9 cellular contexts compared by ENCODE assay signal in the genomic region with DNA sequence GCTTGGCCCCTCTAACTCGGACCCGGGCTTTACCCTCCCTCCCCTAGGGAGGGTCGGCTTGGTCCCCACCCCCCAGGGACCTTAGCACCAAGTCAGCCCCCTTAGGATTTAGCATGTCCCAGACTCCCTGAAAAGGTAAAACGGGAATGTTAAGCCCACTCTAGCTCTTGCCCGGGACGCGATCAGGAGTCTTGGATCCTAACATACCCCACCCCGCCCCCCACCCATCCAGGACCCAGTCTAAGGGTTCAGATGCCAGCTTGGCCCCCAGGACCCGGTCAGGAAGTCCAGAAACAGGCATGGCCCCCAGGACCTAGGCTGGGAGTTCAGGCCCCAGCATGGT. TPM values are rescaled to one million over a fixed set of nuclear protein-coding genes. Genes with fewer than 3 reads are reported as not detected.
DNase-seq lines count a peak whose midpoint lies in the region; ATAC-seq and TF ChIP-seq lines count a peak whose summit lies in the region.
"Had no signal": no experiment of that assay in that cellular context is flagged by ENCODE, and none has a peak within 500 bp of the region (broad histone marks: within the 10 kb centered on the region; RNA-seq: fewer than 3 reads in every experiment).

No MANE protein-coding gene starts in this region.

- H3K36me3 ChIP-seq in BLaER1 treated with 17β-estradiol and CSF1 and Interleukin-3, amounts not matched to agents 10 nM and 100 nM, result peaks cover 0 to 8% (median 0%) of the 10 kb centered on the region in 11 experiments; a peak in 1 of 22 replicates
- H3K36me3 ChIP-seq in OCI-LY7 (ENCODE audit: insufficient read depth, low read length), result no peaks in the 10 kb centered on the region
- no peaks in the 10 kb centered on the region for H3K36me3 ChIP-seq in parathyroid adenoma (ENCODE audit: control insufficient read depth, insufficient read depth, low read length)

- intact Hi-C loops in OCI-LY7 (cut with micrococcal nuclease; ENCODE audit: unreplicated experiment), result no loop called here

- ATAC-seq in HG02763 (IDR thresholded peaks at IDR 0.05; ENCODE audit: unreplicated experiment), result no peak
- ATAC-seq in activated naive CD4-positive, alpha-beta T cell treated with anti-CD3 and anti-CD28 coated beads, Interleukin-2, amount 50 U/mL, for 72 hours, result no peak

- H4K20me1 ChIP-seq in BLaER1 treated with 17β-estradiol and CSF1 and Interleukin-3, amounts not matched to agents 10 nM and 100 nM, result peaks cover 0 to 8% (median 0%) of the 10 kb centered on the region in 11 experiments; a peak in 4 of 22 replicates
- H4K20me1 ChIP-seq in OCI-LY7 (ENCODE audit: insufficient read depth, low read length), result no peaks in the 10 kb centered on the region

- peak overlapping the region; percentile 57 to 77 (median 66) for H3K4me3 ChIP-seq in BLaER1 treated with 17β-estradiol and CSF1 and Interleukin-3, amounts not matched to agents 10 nM and 100 nM
- H3K4me3 ChIP-seq in OCI-LY7 (ENCODE audit: low read depth, low read length, poor library complexity, severe bottlenecking) (peak overlapping the region; percentile 47), fibroblast of pulmonary artery (replicated peaks; ENCODE audit: low read depth, low read length) (peak overlapping the region; percentile 65), parathyroid adenoma (ENCODE audit: low read depth, low read length) (peak overlapping the region; percentile 80)

- no peaks in the 10 kb centered on the region for H3K9me3 ChIP-seq in BLaER1 treated with 17β-estradiol and CSF1 and Interleukin-3, amounts not matched to agents 10 nM and 100 nM (replicated peaks in 1 of 11)
- H3K9me3 ChIP-seq in OCI-LY7 (ENCODE audit: low read length) (no peaks in the 10 kb centered on the region), parathyroid adenoma (ENCODE audit: control insufficient read depth, low read length) (no peaks in the 10 kb centered on the region)

- CTCF ChIA-PET in OCI-LY7 (lab: Charles Lee; ENCODE audit: unreplicated experiment), result no interaction called here

- POLR2A ChIA-PET in OCI-LY7 (lab: Charles Lee), result interaction anchor here (2.2 kb wide), 1 partner anchor 99 kb away, joined by 7 read pairs; no protein-coding TSS in a partner anchor

- H3K79me2 ChIP-seq in OCI-LY7 (ENCODE audit: insufficient read depth, low read depth, low read length) (peaks cover 9% of the 10 kb centered on the region; the same call in 1 of the 2 replicates), parathyroid adenoma (peaks cover 1% of the 10 kb centered on the region)

- H2AFZ ChIP-seq in OCI-LY7 (ENCODE audit: low read length) (peak overlapping the region; percentile 43; the same call in 1 of the 2 replicates), parathyroid adenoma (peak overlapping the region; percentile 93)

- H3K27ac ChIP-seq in BLaER1 treated with 17β-estradiol and CSF1 and Interleukin-3, amounts not matched to agents 10 nM and 100 nM, result peak overlapping the region in 10 of 11 experiments; percentile 39 to 70 (median 63); a peak in 19 of 22 replicates
- H3K27ac ChIP-seq in OCI-LY7 (ENCODE audit: low read depth, low read length, poor library complexity, severe bottlenecking) (no peak overlapping the region), parathyroid adenoma (peak overlapping the region; percentile 87)

- peaks cover 38 to 73% (median 60%) of the 10 kb centered on the region in 10 experiments for H3K4me1 ChIP-seq in BLaER1 treated with 17β-estradiol and CSF1 and Interleukin-3, amounts not matched to agents 10 nM and 100 nM
- H3K4me1 ChIP-seq in OCI-LY7 (ENCODE audit: insufficient read depth, low read length, poor library complexity, severe bottlenecking) (peaks cover 49% of the 10 kb centered on the region), parathyroid adenoma (peaks cover 3% of the 10 kb centered on the region)

- DNase-seq in OCI-LY7 (ENCODE audit: low spot score) (no peak), fibroblast of pulmonary artery (ENCODE audit: low read depth) (no peak), GDM1 (lab: John Stamatoyannopoulos, UW) (no peak)
- DNase-seq in activated CD4-positive, alpha-beta T cell treated with anti-CD3 and anti-CD28 coated beads for 48 hours, result no peak
- DNase-seq in activated naive CD4-positive, alpha-beta T cell treated with anti-CD3 and anti-CD28 coated beads, Interleukin-2, amount 50 U/mL, for 72 hours (ENCODE audit: low spot score in 2 of 2), result no peak

- peak overlapping the region; percentile 86 to 100 (median 98) for H3K4me2 ChIP-seq in BLaER1 treated with 17β-estradiol and CSF1 and Interleukin-3, amounts not matched to agents 10 nM and 100 nM
- H3K4me2 ChIP-seq in OCI-LY7 (ENCODE audit: low read length), result peak overlapping the region; percentile 69
- H3K4me2 ChIP-seq in parathyroid adenoma (ENCODE audit: low read length), result peak overlapping the region; percentile 88

- no peak overlapping the region for H3K27ac Mint-ChIP-seq in activated naive CD4-positive, alpha-beta T cell treated with anti-CD3 and anti-CD28 coated beads, Interleukin-2, amount 50 U/mL, for 72 hours
- H3K27ac Mint-ChIP-seq: activated CD4-positive, alpha-beta memory T cell treated with anti-CD3 and anti-CD28 coated beads for 36 hours had no signal

- peaks cover 0 to 16% (median 8%) of the 10 kb centered on the region in 11 experiments; a peak in 11 of 22 replicates for H3K27me3 ChIP-seq in BLaER1 treated with 17β-estradiol and CSF1 and Interleukin-3, amounts not matched to agents 10 nM and 100 nM
- H3K27me3 ChIP-seq in parathyroid adenoma (ENCODE audit: control insufficient read depth, insufficient read depth, low read length), result no peaks in the 10 kb centered on the region

- no TSS peak for BruUV-seq in OCI-LY7 (replicated peaks; lab: Mats Ljungman, UMichigan)

- H3K9me3 Mint-ChIP-seq in activated naive CD4-positive, alpha-beta T cell treated with anti-CD3 and anti-CD28 coated beads, Interleukin-2, amount 50 U/mL, for 72 hours, result no peaks in the 10 kb centered on the region
- H3K9me3 Mint-ChIP-seq: activated CD4-positive, alpha-beta memory T cell treated with anti-CD3 and anti-CD28 coated beads for 36 hours had no signal

- peak overlapping the region; percentile 56 to 80 (median 77) for H3K9ac ChIP-seq in BLaER1 treated with 17β-estradiol and CSF1 and Interleukin-3, amounts not matched to agents 10 nM and 100 nM
- no peak overlapping the region for H3K9ac ChIP-seq in parathyroid adenoma

- TF ChIP-seq CTCF in OCI-LY7 (conservative IDR thresholded peaks at IDR 0.05; ENCODE audit: low read length), result no peak
- no peak for TF ChIP-seq CTCF in fibroblast of pulmonary artery (IDR thresholded peaks at IDR 0.05; ENCODE audit: low read length, missing control alignments)
- no peak for TF ChIP-seq CTCF in parathyroid adenoma (IDR thresholded peaks at IDR 0.05)

- no peaks in the 10 kb centered on the region for H3K9me2 ChIP-seq in OCI-LY7 (ENCODE audit: insufficient read depth, low read length)

- peaks cover 6 to 7% of the 10 kb centered on the region in 2 donors for H3K36me3 Mint-ChIP-seq in activated naive CD4-positive, alpha-beta T cell treated with anti-CD3 and anti-CD28 coated beads, Interleukin-2, amount 50 U/mL, for 72 hours

RNA-seq across cellular contexts. Expression of a gene that starts 0.4 kb away (rescaled TPM):
- total RNA-seq in OCI-LY7 (2014; rRNA removed; shearing (Covaris generic)), result 9.9 and 19.6 TPM in 2 replicates
- 11.3 and 15.7 TPM in 2 replicates for total RNA-seq in OCI-LY7 (2022)
- total RNA-seq in activated naive CD4-positive, alpha-beta T cell treated with anti-CD3 and anti-CD28 coated beads, Interleukin-2, amount 50 U/mL, for 72 hours, result 10 to 100 TPM in 1 of 2 donors, 1 to 10 TPM in 1; 7.9 to 14.1 TPM

RNA-seq across cellular contexts. Expression of a gene that starts 9.2 kb away (rescaled TPM):
- total RNA-seq in OCI-LY7 (2014; rRNA removed; shearing (Covaris generic)), result 5.6 and 6.6 TPM in 2 replicates
- 5.6 and 6.8 TPM in 2 replicates for total RNA-seq in OCI-LY7 (2022)
- total RNA-seq in activated naive CD4-positive, alpha-beta T cell treated with anti-CD3 and anti-CD28 coated beads, Interleukin-2, amount 50 U/mL, for 72 hours, result 1 to 10 TPM; 1.9 to 2.2 TPM

RNA-seq across cellular contexts. Expression of a gene that starts 28.4 kb away (rescaled TPM):
- 0.54 and 0.88 TPM in 2 replicates for total RNA-seq in OCI-LY7 (2014; rRNA removed; shearing (Covaris generic))
- 2.7 and 3.6 TPM in 2 replicates for total RNA-seq in OCI-LY7 (2022)
- 1 to 10 TPM; 4.4 to 7.9 TPM for total RNA-seq in activated naive CD4-positive, alpha-beta T cell treated with anti-CD3 and anti-CD28 coated beads, Interleukin-2, amount 50 U/mL, for 72 hours

RNA-seq across cellular contexts. Expression of a gene that starts 35.4 kb away (rescaled TPM):
- total RNA-seq in OCI-LY7 (2014; rRNA removed; shearing (Covaris generic)), result 0.41 TPM in 1 of 2 replicates, not detected in the other
- 0.49 and 0.61 TPM in 2 replicates for total RNA-seq in OCI-LY7 (2022)
- not detected for total RNA-seq in activated naive CD4-positive, alpha-beta T cell treated with anti-CD3 and anti-CD28 coated beads, Interleukin-2, amount 50 U/mL, for 72 hours
- total RNA-seq: activated CD4-positive, alpha-beta memory T cell treated with anti-CD3 and anti-CD28 coated beads for 36 hours had no signal

RNA-seq across cellular contexts. Expression of a gene that starts 37.4 kb away (rescaled TPM):
- total RNA-seq in OCI-LY7 (2014; rRNA removed; shearing (Covaris generic)), result 13.3 and 14.1 TPM in 2 replicates
- 18.9 and 26.1 TPM in 2 replicates for total RNA-seq in OCI-LY7 (2022)
- total RNA-seq in activated naive CD4-positive, alpha-beta T cell treated with anti-CD3 and anti-CD28 coated beads, Interleukin-2, amount 50 U/mL, for 72 hours, result 10 to 100 TPM; 16.6 to 28.8 TPM
